ENCODE assay signal across 8 cellular contexts in the genomic region with DNA sequence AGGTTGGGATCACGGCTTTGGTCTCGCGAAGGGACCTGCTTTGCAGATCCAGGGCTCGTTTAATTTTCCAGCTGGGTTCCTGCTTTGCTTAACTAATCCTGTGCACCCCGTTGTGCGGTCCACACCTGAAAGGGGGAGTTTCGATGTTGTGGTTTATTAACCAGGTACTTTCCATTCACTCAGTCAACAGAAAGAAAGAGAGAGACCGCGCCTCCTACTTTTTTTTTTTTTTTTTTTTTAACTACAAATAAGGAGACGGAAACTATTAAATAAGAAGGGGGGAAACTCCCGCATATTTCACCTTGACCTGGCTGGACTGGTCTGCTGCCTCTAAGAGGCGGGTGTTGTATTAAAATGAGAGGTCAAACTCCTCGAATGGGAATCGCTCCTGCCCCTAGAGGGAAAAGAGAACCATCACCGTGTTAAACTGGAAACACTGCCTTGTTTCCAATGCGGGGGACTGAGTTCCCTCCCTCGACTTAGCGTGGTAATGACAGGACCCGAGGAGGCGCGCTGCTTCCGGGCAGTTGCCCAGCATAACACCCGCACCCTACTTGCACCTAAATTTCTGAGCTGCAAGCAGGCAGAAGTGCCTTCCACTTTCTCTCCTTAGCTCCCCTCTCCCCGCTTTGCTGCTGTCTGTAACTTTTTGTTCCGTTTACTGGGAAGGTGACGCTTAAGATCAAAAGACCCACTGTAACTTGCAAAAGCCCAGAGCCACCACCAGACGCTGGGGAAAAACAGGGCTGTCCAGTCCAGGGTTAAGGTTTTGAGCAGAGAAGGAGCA. TPM values are rescaled to one million over a fixed set of nuclear protein-coding genes. Genes with fewer than 3 reads are reported as not detected.
DNase-seq lines count a peak whose midpoint lies in the region; ATAC-seq lines count a peak whose summit lies in the region.

No MANE protein-coding gene starts in this region.

- H3K4me3 ChIP-seq in SJCRH30 = peak overlapping the region; percentile 87

- H3K36me3 Mint-ChIP-seq in stimulated activated naive CD8-positive, alpha-beta T cell treated with anti-CD3 and anti-CD28 coated beads, Interleukin-15, Interleukin-2, amounts not matched to agents 100 ng/mL and 50 ng/mL, for 24 hours (ENCODE audit: low read depth) = no peaks in the 10 kb centered on the region

- H3K4me1 ChIP-seq in SJCRH30 = peaks cover 4% of the 10 kb centered on the region; the same call in 1 of the 2 replicates

- H3K27ac Mint-ChIP-seq in stimulated activated naive CD8-positive, alpha-beta T cell treated with anti-CD3 and anti-CD28 coated beads, Interleukin-15, Interleukin-2, amounts not matched to agents 100 ng/mL and 50 ng/mL, for 24 hours = peak overlapping the region; percentile 37

- H3K4me1 Mint-ChIP-seq in stimulated activated naive CD8-positive, alpha-beta T cell treated with anti-CD3 and anti-CD28 coated beads, Interleukin-15, Interleukin-2, amounts not matched to agents 100 ng/mL and 50 ng/mL, for 24 hours (ENCODE audit: low read depth) = peaks cover 25% of the 10 kb centered on the region

- H3K27me3 ChIP-seq in SJCRH30 = no peaks in the 10 kb centered on the region

- H3K4me3 Mint-ChIP-seq in stimulated activated naive CD8-positive, alpha-beta T cell treated with anti-CD3 and anti-CD28 coated beads, Interleukin-15, Interleukin-2, amounts not matched to agents 100 ng/mL and 50 ng/mL, for 24 hours = peak overlapping the region; percentile 83

- H3K27me3 Mint-ChIP-seq in stimulated activated naive CD8-positive, alpha-beta T cell treated with anti-CD3 and anti-CD28 coated beads, Interleukin-15, Interleukin-2, amounts not matched to agents 100 ng/mL and 50 ng/mL, for 24 hours = peaks cover 65% of the 10 kb centered on the region

- no peaks in the 10 kb centered on the region for H3K9me3 Mint-ChIP-seq in stimulated activated naive CD8-positive, alpha-beta T cell treated with anti-CD3 and anti-CD28 coated beads, Interleukin-15, Interleukin-2, amounts not matched to agents 100 ng/mL and 50 ng/mL, for 24 hours

- H3K27ac ChIP-seq in SJCRH30 = peak overlapping the region; percentile 98

- no peaks in the 10 kb centered on the region for H3K36me3 ChIP-seq in SJCRH30

- peak; percentile 11 for DNase-seq in SKM-1 treated with dmso at 0.1 percent for 144 hours (lab: John Stamatoyannopoulos, UW; ENCODE audit: unreplicated experiment)
- no peak for DNase-seq in SKM-1 (lab: John Stamatoyannopoulos, UW; ENCODE audit: unreplicated experiment)
- peak; percentile 83 for DNase-seq in HuH-7 (ENCODE audit: low spot score)
- peak; percentile 84 to 92 for DNase-seq in SJCRH30
- DNase-seq in dermis blood vessel endothelial cell = peak; percentile 73
- DNase-seq in left kidney (ENCODE audit: low read depth, low spot score) = peak; percentile 95

- peak; percentile 35 for ATAC-seq in GM21737 (IDR thresholded peaks at IDR 0.05; ENCODE audit: unreplicated experiment)

- H3K9me3 ChIP-seq in SJCRH30 (replicated peaks) = no peaks in the 10 kb centered on the region

RNA-seq across cellular contexts. Expression of gene ITGB8, which starts 1.1 kb away (rescaled TPM):
- 35.0 and 40.0 TPM in 2 replicates for total RNA-seq in SJCRH30 (2014; rRNA removed; shearing (Covaris generic))
- 8.5 and 8.8 TPM in 2 replicates for total RNA-seq in dermis blood vessel endothelial cell
